8 cellular contexts compared by ENCODE assay signal in the genomic region with DNA sequence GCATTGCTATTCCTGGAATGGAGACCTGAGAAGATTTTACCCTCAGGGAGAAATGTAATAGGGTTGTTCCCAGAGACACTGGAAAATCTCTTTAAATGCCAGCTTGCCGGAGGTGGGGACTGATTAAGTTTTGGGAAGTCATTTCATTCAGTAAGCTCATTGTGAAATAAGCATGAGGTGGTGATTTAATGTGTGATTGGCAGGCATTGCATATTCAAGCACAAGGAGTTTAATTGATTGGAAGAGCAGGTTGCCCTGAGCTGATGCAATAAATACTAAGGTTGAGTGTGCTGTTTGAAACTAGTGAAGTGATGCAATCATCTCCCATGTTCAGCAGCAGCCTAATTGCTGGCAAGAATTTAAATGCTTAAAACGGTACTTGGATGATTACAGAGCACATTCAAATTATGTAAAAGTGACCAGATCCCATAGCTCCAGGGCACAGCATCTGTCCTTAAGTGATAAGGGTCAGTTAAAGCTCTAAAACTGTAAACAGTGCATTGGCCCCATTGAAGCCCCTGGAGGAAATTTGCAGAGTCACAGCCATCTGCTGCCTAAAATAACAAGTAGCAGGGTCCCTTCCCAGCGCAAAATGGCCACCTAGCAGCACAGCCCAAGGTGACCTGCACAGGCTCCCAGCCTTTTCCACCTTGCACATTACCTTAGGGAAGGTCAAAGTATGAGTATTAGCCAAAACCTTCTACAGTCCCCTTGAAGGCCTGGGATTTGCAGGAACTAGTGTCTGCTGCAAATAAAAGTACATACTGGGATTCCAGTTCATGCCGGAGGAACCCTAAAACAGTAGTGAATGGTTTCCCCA.
DNase-seq lines count a peak whose midpoint lies in the region; ATAC-seq, FAIRE-seq and TF ChIP-seq lines count a peak whose summit lies in the region.
"Had no signal": no experiment of that assay in that cellular context is flagged by ENCODE, and none has a peak within 500 bp of the region (broad histone marks: within the 10 kb centered on the region; RNA-seq: fewer than 3 reads in every experiment).

No MANE protein-coding gene starts in this region.

- H3F3A ChIP-seq in GM23248 (ENCODE audit: insufficient read depth), result no peaks in the 10 kb centered on the region

- ATAC-seq in mucosa of descending colon (peak; percentile 26), HG02623 (IDR thresholded peaks at IDR 0.05; ENCODE audit: unreplicated experiment) (no peak)

- in situ Hi-C loops in GM23248 (cut with MboI), result no loop called here

- TF ChIP-seq CTCF in mucosa of descending colon (IDR thresholded peaks at IDR 0.05) (no peak), D721Med (IDR thresholded peaks at IDR 0.05; ENCODE audit: insufficient read depth, missing control alignments) (no peak)

- no peaks in the 10 kb centered on the region for H3K79me2 ChIP-seq in GM23248 (ENCODE audit: insufficient read depth)

- H3K4me3 ChIP-seq in GM23248, result no peak overlapping the region
- no peak overlapping the region for H3K4me3 ChIP-seq in mucosa of descending colon

- intact Hi-C loops in mucosa of descending colon (cut with DNase I, micrococcal nuclease), result no loop called here

- H3K36me3 ChIP-seq in GM23248 (ENCODE audit: low read depth) (no peaks in the 10 kb centered on the region), mucosa of descending colon (ENCODE audit: low read depth) (no peaks in the 10 kb centered on the region)
- H3K36me3 ChIP-seq: neutrophil had no signal

- peak overlapping the region; percentile 76 for H2AFZ ChIP-seq in GM23248

- H3K4me2 ChIP-seq in GM23248 (ENCODE audit: unreplicated experiment), result peak overlapping the region; percentile 56

- no peak for FAIRE-seq in D721Med (lab: Jason Lieb, UNC)

- H3K9ac ChIP-seq in GM23248, result peak overlapping the region; percentile 29

- DNase-seq in GM23248, result peak; percentile 82
- peak; percentile 28 for DNase-seq in NCI-H2107 (lab: John Stamatoyannopoulos, UW)
- DNase-seq in astrocyte of the hippocampus (ENCODE audit: low read depth, low spot score), result peak; percentile 28
- no peak for DNase-seq in mucosa of descending colon
- DNase-seq in stimulated activated CD8-positive, alpha-beta memory T cell treated with anti-CD3 and anti-CD28 coated beads, Interleukin-4, amount 100 ng/mL, for 48 hours, result no peak
- no peak for DNase-seq in D721Med (ENCODE audit: insufficient read length, low spot score)

- 42 to 43% methylated on average over 4 of the region's 4 CpGs for WGBS in GM23248 (ENCODE audit: low coverage in 1 of 2, low lambda C conversion rate in 2 of 2, missing lambda C conversion rate in 2 of 2), 2 experiments

- no peaks in the 10 kb centered on the region for H3K27me3 ChIP-seq in GM23248 (replicated peaks; ENCODE audit: insufficient read depth)

- no peaks in the 10 kb centered on the region for H4K20me1 ChIP-seq in GM23248 (ENCODE audit: insufficient read depth)

- H3K27ac ChIP-seq in GM23248, result peak overlapping the region; percentile 67
- H3K27ac ChIP-seq: neutrophil had no signal

- H3K4me1 ChIP-seq in GM23248 (ENCODE audit: insufficient read depth) (peaks cover 15% of the 10 kb centered on the region), mucosa of descending colon (ENCODE audit: low read depth) (no peaks in the 10 kb centered on the region)

- H3K9me3 ChIP-seq in GM23248 (ENCODE audit: low read depth) (no peaks in the 10 kb centered on the region), mucosa of descending colon (no peaks in the 10 kb centered on the region)
- H3K9me3 ChIP-seq: neutrophil had no signal

- no peaks in the 10 kb centered on the region for H3K9me2 ChIP-seq in GM23248 (ENCODE audit: insufficient read depth)

Comparison
In these comparisons a context has a peak if more than half of its experiments do, and no peak if none do; other contexts are left out.
1. DNase-seq: peak in GM23248 (single experiment), NCI-H2107 (single experiment) and astrocyte of the hippocampus (single experiment); none in mucosa of descending colon (0 of 3), stimulated activated CD8-positive, alpha-beta memory T cell treated with anti-CD3 and anti-CD28 coated beads, Interleukin-4, amount 100 ng/mL, for 48 hours (single experiment) and D721Med (single experiment).